In genomic region chr11:22458141-22458540, GRCh38 we compare ENCODE assay signal across 24 cellular contexts.
"Had no signal": no experiment of that assay in that cellular context is flagged by ENCODE, and none has a peak within 500 bp of the region (broad histone marks: within the 10 kb centered on the region; RNA-seq: fewer than 3 reads in every experiment).

No MANE protein-coding gene starts in this region.

- H3K27me3 ChIP-seq: body of pancreas, sigmoid colon, spleen, upper lobe of right lung had no signal

- ATAC-seq: activated CD8-positive, alpha-beta T cell treated with anti-CD3 and anti-CD28 coated beads, Interleukin-2, amount 10 ng/mL, durations not matched to agents 7 days and 5 days; activated naive CD8-positive, alpha-beta T cell treated with anti-CD3 and anti-CD28 coated beads, Interleukin-2, amount 50 U/mL, for 24 hours; body of pancreas; left lobe of liver; T-cell had no signal

- H3K4me3 Mint-ChIP-seq: activated CD8-positive, alpha-beta T cell treated with anti-CD3 and anti-CD28 coated beads, Interleukin-2, amount 10 ng/mL, durations not matched to agents 7 days and 5 days; activated naive CD8-positive, alpha-beta T cell treated with anti-CD3 and anti-CD28 coated beads, Interleukin-2, amount 50 U/mL, for 24 hours; activated T-helper 1 cell treated with anti-CD3 and anti-CD28 coated beads, Interleukin-12 subunit alpha, Interleukin-12 subunit beta, Interleukin-2, Interleukin-4 antibody, amounts not matched to agents 30 ng/mL and 10 ng/mL and 1 ng/mL, durations not matched to agents 14 hours and 24 hours and 36 hours; dendritic cell treated with granulocyte-macrophage colony-stimulating factor and Interleukin-4, amounts not matched to agents 40 ng/mL and 50 ng/mL, for 4 days; neural crest cell; T-cell had no signal

- H3K27ac ChIP-seq: body of pancreas, sigmoid colon, spleen, thoracic aorta, upper lobe of right lung had no signal

- H3K4me1 Mint-ChIP-seq: activated naive CD8-positive, alpha-beta T cell treated with anti-CD3 and anti-CD28 coated beads, Interleukin-2, amount 50 U/mL, for 24 hours; T-cell had no signal

- H3K4me1 ChIP-seq: sigmoid colon, spleen, upper lobe of right lung had no signal

- H3K9me3 ChIP-seq: body of pancreas, sigmoid colon, spleen, thoracic aorta, upper lobe of right lung had no signal

- DNase-seq: activated CD4-positive, alpha-beta T cell treated with anti-CD3 and anti-CD28 coated beads for 1 hour; activated CD4-positive, alpha-beta T cell treated with anti-CD3 and anti-CD28 coated beads, Interleukin-2, amount 50 U/mL, for 1 hour; activated CD8-positive, alpha-beta T cell treated with anti-CD3 and anti-CD28 coated beads, Interleukin-2, amount 10 ng/mL, durations not matched to agents 7 days and 5 days; activated gamma-delta T cell; activated naive CD4-positive, alpha-beta T cell treated with anti-CD3 and anti-CD28 coated beads, Interleukin-2, amount 50 U/mL, for 16 hours; activated naive CD8-positive, alpha-beta T cell treated with anti-CD3 and anti-CD28 coated beads, Interleukin-2, amount 50 U/mL, for 24 hours; body of pancreas; effector CD4-positive, alpha-beta T cell; erythroblast; foreskin fibroblast; kidney; retina; sigmoid colon; spleen; stimulated activated CD4-positive, alpha-beta T cell treated with anti-CD3 and anti-CD28 coated beads, Interleukin-4, amount 100 ng/mL, for 1 hour; stimulated activated naive CD4-positive, alpha-beta T cell treated with Interleukin-2 at 50 U/mL for 16 hours; T-cell; upper lobe of right lung had no signal

- H3K36me3 ChIP-seq: sigmoid colon, spleen, thoracic aorta, upper lobe of right lung had no signal

- H3K4me3 ChIP-seq: body of pancreas, lung, sigmoid colon, spleen, thoracic aorta, upper lobe of right lung had no signal

- H3K36me3 Mint-ChIP-seq: T-cell had no signal

- H3K27me3 Mint-ChIP-seq: activated naive CD8-positive, alpha-beta T cell treated with anti-CD3 and anti-CD28 coated beads, Interleukin-2, amount 50 U/mL, for 24 hours; dendritic cell treated with granulocyte-macrophage colony-stimulating factor and Interleukin-4, amounts not matched to agents 40 ng/mL and 50 ng/mL, for 4 days had no signal

- H3K9me3 Mint-ChIP-seq: activated naive CD8-positive, alpha-beta T cell treated with anti-CD3 and anti-CD28 coated beads, Interleukin-2, amount 50 U/mL, for 24 hours; activated T-helper 1 cell treated with anti-CD3 and anti-CD28 coated beads, Interleukin-12 subunit alpha, Interleukin-12 subunit beta, Interleukin-2, Interleukin-4 antibody, amounts not matched to agents 30 ng/mL and 10 ng/mL and 1 ng/mL, durations not matched to agents 14 hours and 24 hours and 36 hours; T-cell had no signal

- H3K27ac Mint-ChIP-seq: activated CD8-positive, alpha-beta T cell treated with anti-CD3 and anti-CD28 coated beads, Interleukin-2, amount 10 ng/mL, durations not matched to agents 7 days and 5 days; activated naive CD8-positive, alpha-beta T cell treated with anti-CD3 and anti-CD28 coated beads, Interleukin-2, amount 50 U/mL, for 24 hours; activated T-helper 1 cell treated with anti-CD3 and anti-CD28 coated beads, Interleukin-12 subunit alpha, Interleukin-12 subunit beta, Interleukin-2, Interleukin-4 antibody, amounts not matched to agents 30 ng/mL and 10 ng/mL and 1 ng/mL, durations not matched to agents 14 hours and 24 hours and 36 hours; dendritic cell treated with granulocyte-macrophage colony-stimulating factor and Interleukin-4, amounts not matched to agents 40 ng/mL and 50 ng/mL, for 4 days; T-cell had no signal
